In genomic region chr10:122055252-122055651, GRCh38 we compare ENCODE assay signal across 15 cellular contexts.
"Had no signal": no experiment of that assay in that cellular context is flagged by ENCODE, and none has a peak within 500 bp of the region (broad histone marks: within the 10 kb centered on the region; RNA-seq: fewer than 3 reads in every experiment).

No MANE protein-coding gene starts in this region.

- H3K27ac Mint-ChIP-seq: naive thymus-derived CD8-positive, alpha-beta T cell; stimulated activated effector memory CD8-positive, alpha-beta T cell treated with anti-CD3 and anti-CD28 coated beads, Interleukin-12 subunit alpha, Interleukin-12 subunit beta, amount 100 ng/mL, for 72 hours had no signal

- H3K4me1 Mint-ChIP-seq: naive thymus-derived CD8-positive, alpha-beta T cell; stimulated activated effector memory CD8-positive, alpha-beta T cell treated with anti-CD3 and anti-CD28 coated beads, Interleukin-12 subunit alpha, Interleukin-12 subunit beta, amount 100 ng/mL, for 72 hours had no signal

- H3K27ac ChIP-seq: neutrophil, suprapubic skin had no signal

- H3K9me3 ChIP-seq: esophagus squamous epithelium, mucosa of descending colon, neutrophil, suprapubic skin, thyroid gland had no signal

- FAIRE-seq: colon had no signal

- DNase-seq: cerebellar nuclear complex; dermis blood vessel endothelial cell; esophagus squamous epithelium; foreskin fibroblast; hippocampal formation; mucosa of descending colon; naive thymus-derived CD8-positive, alpha-beta T cell; stimulated activated CD4-positive, alpha-beta T cell treated with anti-CD3 and anti-CD28 coated beads, Interleukin-4, amount 100 ng/mL, for 1 hour; stimulated activated CD8-positive, alpha-beta memory T cell treated with anti-CD3 and anti-CD28 coated beads, Interleukin-4, amount 100 ng/mL, for 48 hours; stimulated activated naive CD8-positive, alpha-beta T cell treated with anti-CD3 and anti-CD28 coated beads, Interleukin-15, Interleukin-2, amounts not matched to agents 100 U/mL and 50 U/mL, for 24 hours; thyroid gland had no signal

- H3K4me3 ChIP-seq: esophagus squamous epithelium, mucosa of descending colon, suprapubic skin, thyroid gland had no signal

- H3K27me3 ChIP-seq: esophagus squamous epithelium, neutrophil, suprapubic skin, thyroid gland had no signal

- H3K36me3 Mint-ChIP-seq: stimulated activated effector memory CD8-positive, alpha-beta T cell treated with anti-CD3 and anti-CD28 coated beads, Interleukin-12 subunit alpha, Interleukin-12 subunit beta, amount 100 ng/mL, for 72 hours had no signal

- H3K4me3 Mint-ChIP-seq: naive thymus-derived CD8-positive, alpha-beta T cell; stimulated activated effector memory CD8-positive, alpha-beta T cell treated with anti-CD3 and anti-CD28 coated beads, Interleukin-12 subunit alpha, Interleukin-12 subunit beta, amount 100 ng/mL, for 72 hours had no signal

- H3K36me3 ChIP-seq: neutrophil, suprapubic skin, thyroid gland had no signal

- ATAC-seq: mucosa of descending colon; naive thymus-derived CD8-positive, alpha-beta T cell; stimulated activated effector memory CD8-positive, alpha-beta T cell treated with anti-CD3 and anti-CD28 coated beads, Interleukin-12 subunit alpha, Interleukin-12 subunit beta, amount 100 ng/mL, for 72 hours; stimulated activated naive CD8-positive, alpha-beta T cell treated with anti-CD3 and anti-CD28 coated beads, Interleukin-15, Interleukin-2, amounts not matched to agents 100 U/mL and 50 U/mL, for 24 hours had no signal
